Comparison of ENCODE assay signal across 12 cellular contexts in genomic region chr1:108703939-108704338, GRCh38.
DNase-seq lines count a peak whose midpoint lies in the region; ATAC-seq lines count a peak whose summit lies in the region.
"Had no signal": no experiment of that assay in that cellular context is flagged by ENCODE, and none has a peak within 500 bp of the region (broad histone marks: within the 10 kb centered on the region; RNA-seq: fewer than 3 reads in every experiment).

No MANE protein-coding gene starts in this region.

- H3K9me3 Mint-ChIP-seq in effector memory CD8-positive, alpha-beta T cell = no peaks in the 10 kb centered on the region
- no peaks in the 10 kb centered on the region for H3K9me3 Mint-ChIP-seq in stimulated activated naive CD8-positive, alpha-beta T cell treated with anti-CD3 and anti-CD28 coated beads, Interleukin-15, amount 100 ng/mL, for 72 hours

- peak overlapping the region in 1 of 2 donors; percentile 72 for H3K4me3 Mint-ChIP-seq in effector memory CD8-positive, alpha-beta T cell
- H3K4me3 Mint-ChIP-seq in stimulated activated naive CD8-positive, alpha-beta T cell treated with anti-CD3 and anti-CD28 coated beads, Interleukin-15, amount 100 ng/mL, for 72 hours = no peak overlapping the region

- peak; percentile 70 for ATAC-seq in effector memory CD8-positive, alpha-beta T cell (replicated peaks)
- ATAC-seq in stimulated activated naive CD8-positive, alpha-beta T cell treated with anti-CD3 and anti-CD28 coated beads, Interleukin-15, amount 100 ng/mL, for 72 hours = peak; percentile 87
- no peak for ATAC-seq in HG03469 (IDR thresholded peaks at IDR 0.05; ENCODE audit: unreplicated experiment)

- peaks cover 41% of the 10 kb centered on the region for H3K36me3 Mint-ChIP-seq in effector memory CD8-positive, alpha-beta T cell (ENCODE audit: insufficient read depth)

- peak overlapping the region; percentile 84 to 91 for H3K27ac Mint-ChIP-seq in effector memory CD8-positive, alpha-beta T cell
- H3K27ac Mint-ChIP-seq in stimulated activated naive CD8-positive, alpha-beta T cell treated with anti-CD3 and anti-CD28 coated beads, Interleukin-15, amount 100 ng/mL, for 72 hours = peak overlapping the region in 1 of 2 donors; percentile 81

- H3K27me3 Mint-ChIP-seq in effector memory CD8-positive, alpha-beta T cell = no peaks in the 10 kb centered on the region
- no peaks in the 10 kb centered on the region for H3K27me3 Mint-ChIP-seq in stimulated activated naive CD8-positive, alpha-beta T cell treated with anti-CD3 and anti-CD28 coated beads, Interleukin-15, amount 100 ng/mL, for 72 hours

- H3K4me1 Mint-ChIP-seq in effector memory CD8-positive, alpha-beta T cell (ENCODE audit: low read depth in 2 of 2) = peaks cover 21 to 47% of the 10 kb centered on the region in 2 donors
- H3K4me1 Mint-ChIP-seq in stimulated activated naive CD8-positive, alpha-beta T cell treated with anti-CD3 and anti-CD28 coated beads, Interleukin-15, amount 100 ng/mL, for 72 hours = peaks cover 28% of the 10 kb centered on the region

- DNase-seq in stimulated activated CD4-positive, alpha-beta T cell treated with anti-CD3 and anti-CD28 coated beads, Interleukin-1b, Interleukin-23, amount 100 ng/mL, for 48 hours = peak; percentile 13
- DNase-seq in stimulated activated CD4-positive, alpha-beta T cell treated with anti-CD3 and anti-CD28 coated beads, Interleukin-12 subunit alpha, Interleukin-12 subunit beta, amount 100 ng/mL, for 4 hours = no peak
- DNase-seq in T-helper 9 cell (peak; percentile 12), glomerular visceral epithelial cell (ENCODE audit: extremely low spot score) (no peak), NCI-H1417 treated with DMSO at 0.1 percent for 48 hours (lab: John Stamatoyannopoulos, UW) (no peak)
- peak; percentile 12 to 27 (median 25) for DNase-seq in effector memory CD8-positive, alpha-beta T cell
- peak in 1 of 2 donors; percentile 40 for DNase-seq in stimulated activated naive CD8-positive, alpha-beta T cell treated with anti-CD3 and anti-CD28 coated beads, Interleukin-15, amount 100 ng/mL, for 72 hours
- DNase-seq: glutamatergic neuron, NCI-H2029 treated with DMSO at 0.1 percent for 48 hours, SHP77, uterus had no signal

Comparison
In these comparisons a context has a peak if more than half of its experiments do, and no peak if none do; other contexts are left out.
1. DNase-seq: peak in stimulated activated CD4-positive, alpha-beta T cell treated with anti-CD3 and anti-CD28 coated beads, Interleukin-1b, Interleukin-23, amount 100 ng/mL, for 48 hours (single experiment), T-helper 9 cell (single experiment) and effector memory CD8-positive, alpha-beta T cell (3 of 3); none in stimulated activated CD4-positive, alpha-beta T cell treated with anti-CD3 and anti-CD28 coated beads, Interleukin-12 subunit alpha, Interleukin-12 subunit beta, amount 100 ng/mL, for 4 hours (single experiment), glomerular visceral epithelial cell (single experiment) and NCI-H1417 treated with DMSO at 0.1 percent for 48 hours (single experiment).